In genomic region chr11:65871811-65872548, GRCh38 we compare ENCODE assay signal across 8 cellular contexts. TPM values are rescaled to one million over a fixed set of nuclear protein-coding genes. Genes with fewer than 3 reads are reported as not detected.
DNase-seq lines count a peak whose midpoint lies in the region; ATAC-seq and TF ChIP-seq lines count a peak whose summit lies in the region.

No MANE protein-coding gene starts in this region.

- H3K27me3 ChIP-seq in CD8-positive, alpha-beta memory T cell (ENCODE audit: insufficient read depth, low read length, poor library complexity, severe bottlenecking), result no peaks in the 10 kb centered on the region
- no peaks in the 10 kb centered on the region for H3K27me3 ChIP-seq in prostate gland (replicated peaks; ENCODE audit: insufficient read depth)

- peaks cover 18 to 42% (median 23%) of the 10 kb centered on the region in 3 donors for H3K4me1 Mint-ChIP-seq in CD8-positive, alpha-beta memory T cell
- H3K4me1 Mint-ChIP-seq in activated B cell treated with CpG ODN at 0.5 μM for 24 hours, result peaks cover 20% of the 10 kb centered on the region

- DNase-seq in CD8-positive, alpha-beta memory T cell, result no peak
- DNase-seq in activated B cell treated with CpG ODN at 0.5 μM for 24 hours (no peak), left cardiac atrium (no peak), prostate gland (ENCODE audit: low spot score) (no peak), SIG-M5 treated with dmso at 0.1 percent for 504 hours (lab: John Stamatoyannopoulos, UW; ENCODE audit: unreplicated experiment) (no peak)

- WGBS in prostate gland, result 23% methylated on average over 7 of the region's 26 CpGs

- no peaks in the 10 kb centered on the region for H3K9me3 Mint-ChIP-seq in CD8-positive, alpha-beta memory T cell
- H3K9me3 Mint-ChIP-seq in activated B cell treated with CpG ODN at 0.5 μM for 24 hours, result no peaks in the 10 kb centered on the region

- CTCF ChIA-PET in CD8-positive, alpha-beta memory T cell (lab: Charles Lee), result interaction anchor here (0.7 to 24.5 kb wide), 5 partner anchors 12 to 120 kb away, joined by 3 to 560 read pairs (median 3); partner anchors contain the start of genes CCDC85B, CFL1, CTSW and FIBP
- CTCF ChIA-PET in activated B cell treated with CpG ODN at 0.5 μM for 24 hours (lab: Charles Lee), result interaction anchor here (1.1 to 1.7 kb wide), 3 partner anchors 9 to 12 kb away, joined by 3 to 11 read pairs (median 3); no protein-coding TSS in a partner anchor

- peak overlapping the region in 2 of 8 donors; percentile 57 to 72 for H3K27ac Mint-ChIP-seq in CD8-positive, alpha-beta memory T cell
- no peak overlapping the region for H3K27ac Mint-ChIP-seq in activated B cell treated with CpG ODN at 0.5 μM for 24 hours

- H3K27me3 Mint-ChIP-seq in CD8-positive, alpha-beta memory T cell, result peaks cover 0 to 3% of the 10 kb centered on the region in 2 donors
- peaks cover 5% of the 10 kb centered on the region for H3K27me3 Mint-ChIP-seq in activated B cell treated with CpG ODN at 0.5 μM for 24 hours

- POLR2A ChIA-PET in CD8-positive, alpha-beta memory T cell (lab: Charles Lee), result interaction anchor here (0.5 to 5.2 kb wide), 4 partner anchors 13 to 88 kb away, joined by 3 to 39 read pairs (median 5); partner anchors contain the start of genes CCDC85B, CFL1, FIBP and MUS81
- POLR2A ChIA-PET in activated B cell treated with CpG ODN at 0.5 μM for 24 hours (lab: Charles Lee), result interaction anchor here (1.0 to 5.2 kb wide), 4 partner anchors 13 to 19 kb away, joined by 4 to 113 read pairs (median 6); partner anchors contain the start of genes CCDC85B, CFL1, FIBP and MUS81

- peaks cover 26% of the 10 kb centered on the region for H3K4me1 ChIP-seq in CD8-positive, alpha-beta memory T cell (ENCODE audit: insufficient read depth, low read length)
- peaks cover 3% of the 10 kb centered on the region for H3K4me1 ChIP-seq in prostate gland (replicated peaks)

- TF ChIP-seq CTCF in activated B cell treated with CpG ODN at 0.5 μM for 24 hours (IDR thresholded peaks at IDR 0.05) (no peak), prostate gland (IDR thresholded peaks at IDR 0.05) (no peak)

- no peaks in the 10 kb centered on the region for H3K9me3 ChIP-seq in CD8-positive, alpha-beta memory T cell (ENCODE audit: low read length)
- no peaks in the 10 kb centered on the region for H3K9me3 ChIP-seq in prostate gland

- no peak overlapping the region for H3K4me3 ChIP-seq in CD8-positive, alpha-beta memory T cell (ENCODE audit: low read length)
- peak overlapping the region; percentile 50 to 52 for H3K4me3 ChIP-seq in prostate gland

- H3K36me3 Mint-ChIP-seq in CD8-positive, alpha-beta memory T cell, result peaks cover 0 to 7% (median 0%) of the 10 kb centered on the region in 3 donors
- peaks cover 4% of the 10 kb centered on the region for H3K36me3 Mint-ChIP-seq in activated B cell treated with CpG ODN at 0.5 μM for 24 hours (ENCODE audit: low read depth)

- no peaks in the 10 kb centered on the region for H3K36me3 ChIP-seq in CD8-positive, alpha-beta memory T cell (ENCODE audit: insufficient read depth, low read length)
- no peaks in the 10 kb centered on the region for H3K36me3 ChIP-seq in prostate gland

- H3K4me3 Mint-ChIP-seq in CD8-positive, alpha-beta memory T cell, result peak overlapping the region in 6 of 7 donors; percentile 19 to 54 (median 46)
- peak overlapping the region; percentile 11 for H3K4me3 Mint-ChIP-seq in activated B cell treated with CpG ODN at 0.5 μM for 24 hours

- H3K27ac ChIP-seq in CD8-positive, alpha-beta memory T cell (ENCODE audit: low read depth, low read length), result no peak overlapping the region
- peak overlapping the region; percentile 87 to 92 for H3K27ac ChIP-seq in prostate gland

- TF ChIP-seq POLR2A in prostate gland (IDR thresholded peaks at IDR 0.05), result no peak

- intact Hi-C loops in activated B cell treated with CpG ODN at 0.5 μM for 24 hours (cut with micrococcal nuclease) (loop anchor here (2.0 kb wide), 2 partner anchors 13 to 17 kb away; partner anchors contain the start of genes CFL1 and FIBP), left cardiac atrium (cut with DNase I) (no loop called here), prostate gland (cut with DNase I) (loop anchor here (2.0 kb wide), 1 partner anchor 13 kb away; the partner anchor contains the start of gene CFL1)

- ATAC-seq in activated B cell treated with CpG ODN at 0.5 μM for 24 hours (ENCODE audit: low read depth) (no peak), left cardiac atrium (peak; percentile 5 to 6), HG03108 (IDR thresholded peaks at IDR 0.05; ENCODE audit: unreplicated experiment) (no peak), HG02623 (IDR thresholded peaks at IDR 0.05; ENCODE audit: unreplicated experiment) (no peak), GM21515 (IDR thresholded peaks at IDR 0.05; ENCODE audit: unreplicated experiment) (no peak)

RNA-seq across cellular contexts. Expression of gene EFEMP2, which starts 0.6 kb away (rescaled TPM):
- total RNA-seq in CD8-positive, alpha-beta memory T cell, result 1 to 10 TPM; 3.9 to 4.0 TPM
- polyA plus RNA-seq in CD8-positive, alpha-beta memory T cell, result 0.23 TPM
- total RNA-seq in activated B cell treated with CpG ODN at 0.5 μM for 24 hours (3.8 and 6.3 TPM in 2 replicates), left cardiac atrium (100 to 1,000 TPM in 1 of 2 donors, 10 to 100 TPM in 1; 98.0 to 103 TPM), prostate gland (10 to 100 TPM; 40.0 to 84.5 TPM)

RNA-seq across cellular contexts. Expression of gene CTSW, which starts 7.7 kb away (rescaled TPM):
- 10 to 100 TPM; 40.9 to 44.3 TPM for total RNA-seq in CD8-positive, alpha-beta memory T cell
- polyA plus RNA-seq in CD8-positive, alpha-beta memory T cell, result 1,046 TPM
- 0.59 and 0.93 TPM in 2 replicates for total RNA-seq in activated B cell treated with CpG ODN at 0.5 μM for 24 hours
- total RNA-seq in left cardiac atrium, result 1 to 10 TPM in 1 of 2 donors, under 1 TPM in 1; 0.99 to 2.7 TPM
- total RNA-seq in prostate gland, result 1 to 10 TPM; 1.3 to 1.8 TPM

RNA-seq across cellular contexts. Expression of gene MUS81, which starts 11.7 kb away (rescaled TPM):
- total RNA-seq in CD8-positive, alpha-beta memory T cell, result 10 to 100 TPM; 84.7 to 85.8 TPM
- 35.2 TPM for polyA plus RNA-seq in CD8-positive, alpha-beta memory T cell
- total RNA-seq in activated B cell treated with CpG ODN at 0.5 μM for 24 hours (73.8 and 83.1 TPM in 2 replicates), left cardiac atrium (10 to 100 TPM; 36.1 to 37.6 TPM), prostate gland (10 to 100 TPM; 64.3 to 68.6 TPM)

RNA-seq across cellular contexts. Expression of gene CFL1, which starts 14.0 kb away (rescaled TPM):
- total RNA-seq in CD8-positive, alpha-beta memory T cell, result 1,000 to 10,000 TPM; 1,172 to 1,226 TPM
- polyA plus RNA-seq in CD8-positive, alpha-beta memory T cell, result 3,347 TPM
- total RNA-seq in activated B cell treated with CpG ODN at 0.5 μM for 24 hours (1,079 and 1,089 TPM in 2 replicates), left cardiac atrium (100 to 1,000 TPM; 439 to 554 TPM), prostate gland (100 to 1,000 TPM; 654 to 731 TPM)

RNA-seq across cellular contexts. Expression of gene FIBP, which starts 16.3 kb away (rescaled TPM):
- 100 to 1,000 TPM; 121 to 123 TPM for total RNA-seq in CD8-positive, alpha-beta memory T cell
- polyA plus RNA-seq in CD8-positive, alpha-beta memory T cell, result 78.6 TPM
- total RNA-seq in activated B cell treated with CpG ODN at 0.5 μM for 24 hours (74.5 and 76.5 TPM in 2 replicates), left cardiac atrium (10 to 100 TPM; 37.8 to 44.3 TPM), prostate gland (100 to 1,000 TPM in 1 of 2 donors, 10 to 100 TPM in 1; 87.7 to 151 TPM)

Comparison
In these comparisons a context has a peak if more than half of its experiments do, and no peak if none do; other contexts are left out.
1. ATAC-seq: peak in left cardiac atrium (2 of 2); none in activated B cell treated with CpG ODN at 0.5 μM for 24 hours (single experiment), HG03108 (single experiment), HG02623 (single experiment) and GM21515 (single experiment).
2. RNA of gene CTSW, which starts 7.7 kb away (total RNA-seq): 40.9 to 44.3 TPM in CD8-positive, alpha-beta memory T cell; 0.99 to 2.7 TPM in left cardiac atrium, 1.3 to 1.8 TPM in prostate gland and 0.59 to 0.93 TPM in activated B cell treated with CpG ODN at 0.5 μM for 24 hours; every median in the first group is over 10 times any median in the second.
3. intact Hi-C loops: an anchor here in activated B cell treated with CpG ODN at 0.5 μM for 24 hours (2.0 kb wide) and prostate gland (2.0 kb wide); none called in left cardiac atrium.